In the genomic region with DNA sequence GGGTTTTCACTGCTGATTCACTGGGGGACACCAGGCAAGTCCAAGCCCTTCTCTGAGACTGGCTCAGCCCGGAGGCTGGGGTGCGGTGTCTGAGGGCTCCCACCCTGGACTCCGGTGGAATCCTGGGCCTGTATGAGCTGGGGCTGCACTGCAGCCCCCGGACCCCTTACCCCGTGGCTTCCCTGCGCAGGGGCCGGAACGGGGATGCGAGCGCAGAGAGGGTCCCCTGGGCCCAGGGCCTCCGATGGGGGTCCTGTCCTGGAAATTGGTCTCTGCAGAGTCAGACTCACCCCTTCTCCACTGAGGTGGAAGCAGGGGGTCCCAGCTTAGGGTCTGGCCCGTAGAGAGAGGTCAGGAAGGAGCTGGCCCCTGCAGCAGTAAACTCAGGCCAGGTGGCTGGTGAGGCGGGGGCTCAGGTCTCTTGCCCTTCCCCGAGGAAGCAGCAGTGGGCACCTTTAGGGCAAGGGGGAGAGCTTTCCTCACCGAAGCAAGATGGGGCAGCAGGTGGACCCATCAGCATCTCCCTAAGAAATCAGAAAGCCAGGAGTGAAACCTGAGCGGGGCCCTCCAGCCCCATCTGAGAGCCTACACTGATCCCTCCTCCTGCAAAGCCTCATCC, we compare ENCODE assay signal across 9 cellular contexts. TPM values are rescaled to one million over a fixed set of nuclear protein-coding genes. Genes with fewer than 3 reads are reported as not detected.
DNase-seq lines count a peak whose midpoint lies in the region; ATAC-seq, FAIRE-seq and TF ChIP-seq lines count a peak whose summit lies in the region.
"Had no signal": no experiment of that assay in that cellular context is flagged by ENCODE, and none has a peak within 500 bp of the region (broad histone marks: within the 10 kb centered on the region; RNA-seq: fewer than 3 reads in every experiment).

No MANE protein-coding gene starts in this region.

- H3K27me3 ChIP-seq in A673 (replicated peaks; ENCODE audit: insufficient read depth, low read depth, low read length, poor library complexity) (no peaks in the 10 kb centered on the region), bronchial epithelial cell (ENCODE audit: control insufficient read depth, insufficient read depth, low read length) (no peaks in the 10 kb centered on the region), muscle layer of duodenum (ENCODE audit: low read depth, low read length) (no peaks in the 10 kb centered on the region)

- peak overlapping the region; percentile 88 for H3K27ac ChIP-seq in A673 (ENCODE audit: low read depth, low read length, poor library complexity, severe bottlenecking)
- no peak overlapping the region for H3K27ac ChIP-seq in muscle layer of duodenum (ENCODE audit: low read length)

- H3K4me1 ChIP-seq in A673 (ENCODE audit: insufficient read depth, low read length, poor library complexity, severe bottlenecking) (peaks cover 16% of the 10 kb centered on the region), muscle layer of duodenum (ENCODE audit: control insufficient read depth in 1 of 2, insufficient read depth in 2 of 2, low read length in 2 of 2) (peaks cover 7 to 31% of the 10 kb centered on the region in 2 donors)

- no peak for FAIRE-seq in bronchial epithelial cell (lab: Jason Lieb, UNC)

- DNase-seq in A673 (ENCODE audit: low spot score), result no peak
- no peak for DNase-seq in Jurkat, Clone E6-1 (ENCODE audit: low read depth, low spot score)
- DNase-seq in bronchial epithelial cell (ENCODE audit: low read depth), result no peak
- DNase-seq in NCI-H187 treated with DMSO at 0.1 percent for 48 hours (lab: John Stamatoyannopoulos, UW), result no peak
- no peak for DNase-seq in cerebellar cortex (ENCODE audit: low spot score)
- DNase-seq: GF-D8 had no signal

- no TSS peak for BruUV-seq in A673 (replicated peaks; lab: Mats Ljungman, UMichigan)

- intact Hi-C loops in A673 (cut with micrococcal nuclease; ENCODE audit: unreplicated experiment), result loop anchor here (1.0 kb wide), 2 partner anchors 200 to 211 kb away; no protein-coding TSS in a partner anchor

- H3K36me3 ChIP-seq in A673 (ENCODE audit: insufficient read depth, low read length, poor library complexity, severe bottlenecking), result no peaks in the 10 kb centered on the region
- H3K36me3 ChIP-seq in bronchial epithelial cell (ENCODE audit: control insufficient read depth, insufficient read depth, low read length), result no peaks in the 10 kb centered on the region
- H3K36me3 ChIP-seq in muscle layer of duodenum (ENCODE audit: control insufficient read depth in 1 of 2, insufficient read depth in 2 of 2, low read length in 2 of 2), result peaks cover 0 to 5% of the 10 kb centered on the region in 2 donors

- no peak for ATAC-seq in HG03520 (IDR thresholded peaks at IDR 0.05; ENCODE audit: unreplicated experiment)
- ATAC-seq in HG02642 (IDR thresholded peaks at IDR 0.05; ENCODE audit: poor library complexity, unreplicated experiment), result no peak

- POLR2A ChIA-PET in A673 (lab: Charles Lee; ENCODE audit: low non-redundant PET), result no interaction called here

- CTCF ChIA-PET in A673 (lab: Charles Lee), result interaction anchor here (0.6 to 3.1 kb wide), 11 partner anchors 16 to 267 kb away, joined by 3 to 54 read pairs (median 4); no protein-coding TSS in a partner anchor

- H3K9me3 ChIP-seq in A673 (ENCODE audit: low read depth, low read length, poor library complexity, severe bottlenecking), result no peaks in the 10 kb centered on the region
- H3K9me3 ChIP-seq in muscle layer of duodenum (ENCODE audit: control insufficient read depth in 1 of 2, low read length in 2 of 2), result no peaks in the 10 kb centered on the region

- TF ChIP-seq CTCF in A673 (conservative IDR thresholded peaks at IDR 0.05; ENCODE audit: low read depth, low read length) (no peak), bronchial epithelial cell (IDR thresholded peaks at IDR 0.05; ENCODE audit: insufficient read depth, low read length, severe bottlenecking) (no peak)

- H3K4me3 ChIP-seq in A673 (ENCODE audit: low read depth, low read length, poor library complexity, severe bottlenecking) (peak overlapping the region; percentile 92), bronchial epithelial cell (ENCODE audit: low read depth, low read length) (peak overlapping the region; percentile 78), muscle layer of duodenum (ENCODE audit: low read depth in 1 of 2, low read length in 2 of 2) (peak overlapping the region; percentile 67 to 84)
- peak overlapping the region; percentile 69 for H3K4me3 ChIP-seq in Jurkat, Clone E6-1 (ENCODE audit: low read length)

RNA-seq across cellular contexts. Expression of gene VAV2, which starts 1.6 kb away (rescaled TPM):
- 16.4 and 18.0 TPM in 2 replicates for total RNA-seq in A673 (2021)
- 9.3 TPM for polyA plus RNA-seq in Jurkat, Clone E6-1 (2012; ENCODE audit: insufficient read depth, insufficient read length)
- total RNA-seq in bronchial epithelial cell, result 23.0 and 46.6 TPM in 2 replicates

RNA-seq across cellular contexts. Expression of gene BRD3OS, which starts 31.5 kb away (rescaled TPM):
- total RNA-seq in A673 (2021) (13.5 and 22.2 TPM in 2 replicates), bronchial epithelial cell (5.6 and 5.8 TPM in 2 replicates)
- 16.4 TPM for polyA plus RNA-seq in Jurkat, Clone E6-1 (2012; ENCODE audit: insufficient read depth, insufficient read length)
